In genomic region chr19:38952395-38953165, GRCh38 we compare ENCODE assay signal across 8 cellular contexts. TPM values are rescaled to one million over a fixed set of nuclear protein-coding genes. Genes with fewer than 3 reads are reported as not detected.
DNase-seq lines count a peak whose midpoint lies in the region; ATAC-seq and TF ChIP-seq lines count a peak whose summit lies in the region.

No MANE protein-coding gene starts in this region.

- H3K27me3 Mint-ChIP-seq in naive thymus-derived CD8-positive, alpha-beta T cell = peaks cover 9 to 32% (median 18%) of the 10 kb centered on the region in 5 donors

- H3K4me3 Mint-ChIP-seq in naive thymus-derived CD8-positive, alpha-beta T cell = peak overlapping the region in 6 of 10 donors; percentile 4 to 54 (median 10)

- no peak overlapping the region for H3K27ac ChIP-seq in tibial artery

- intact Hi-C loops in tibial artery (cut with DNase I; ENCODE audit: low total_unique reads) = no loop called here

- H3K4me3 ChIP-seq in BJ (ENCODE audit: low read depth, low read length) (no peak overlapping the region), astrocyte of the spinal cord (ENCODE audit: low read depth, low read length) (no peak overlapping the region), tibial artery (no peak overlapping the region)

- H3K9me3 ChIP-seq in tibial artery = no peaks in the 10 kb centered on the region

- H3K36me3 Mint-ChIP-seq in naive thymus-derived CD8-positive, alpha-beta T cell = no peaks in the 10 kb centered on the region

- H3K4me1 ChIP-seq in tibial artery = peaks cover 0 to 13% (median 11%) of the 10 kb centered on the region in 4 donors

- POLR2A ChIA-PET in BJ (lab: Charles Lee) = no interaction called here
- POLR2A ChIA-PET in naive thymus-derived CD8-positive, alpha-beta T cell (lab: Charles Lee) = no interaction called here

- peaks cover 5 to 20% (median 14%) of the 10 kb centered on the region in 4 donors for H3K4me1 Mint-ChIP-seq in naive thymus-derived CD8-positive, alpha-beta T cell

- no peaks in the 10 kb centered on the region for H3K9me3 Mint-ChIP-seq in naive thymus-derived CD8-positive, alpha-beta T cell

- DNase-seq in BJ (ENCODE audit: low read depth) (no peak), NCI-H226 (peak; percentile 33), astrocyte of the spinal cord (ENCODE audit: low read depth, low spot score) (no peak), tibial artery (no peak)
- peak in 6 of 10 donors; percentile 26 to 43 (median 32) for DNase-seq in naive thymus-derived CD8-positive, alpha-beta T cell

- H3K27ac Mint-ChIP-seq in naive thymus-derived CD8-positive, alpha-beta T cell = peak overlapping the region in 2 of 10 donors; percentile 4 to 33

- ATAC-seq in naive thymus-derived CD8-positive, alpha-beta T cell = no peak
- ATAC-seq in HG02763 (IDR thresholded peaks at IDR 0.05; ENCODE audit: unreplicated experiment) (no peak), HG02571 (IDR thresholded peaks at IDR 0.05; ENCODE audit: unreplicated experiment) (no peak)

- in situ Hi-C loops in astrocyte of the spinal cord (cut with HindIII; ENCODE audit: low sequenced_read_pairs) = no loop called here

- H3K27me3 ChIP-seq in BJ (ENCODE audit: control insufficient read depth, insufficient read depth, low read length) (no peaks in the 10 kb centered on the region), tibial artery (no peaks in the 10 kb centered on the region)

- CTCF ChIA-PET in BJ (lab: Yijun Ruan, JAX) = interaction anchor here (0.5 to 2.9 kb wide), 5 partner anchors 9 to 100 kb away, joined by 3 to 9 read pairs (median 4); partner anchors contain the start of genes MRPS12 and SARS2

- peaks cover 3% of the 10 kb centered on the region for H3K36me3 ChIP-seq in BJ (ENCODE audit: control insufficient read depth, insufficient read depth, low read length)
- H3K36me3 ChIP-seq in tibial artery = peaks cover 10 to 13% (median 12%) of the 10 kb centered on the region in 3 donors

- TF ChIP-seq CTCF in BJ (IDR thresholded peaks at IDR 0.05; ENCODE audit: insufficient read depth, low read depth, low read length) (peak; percentile 9; the same call in 1 of the 2 replicates), GM12873 (IDR thresholded peaks at IDR 0.05; ENCODE audit: insufficient read depth, low read depth, low read length, missing control alignments) (peak; percentile 70), astrocyte of the spinal cord (IDR thresholded peaks at IDR 0.05; ENCODE audit: low read depth, low read length) (peak; percentile 45), tibial artery (IDR thresholded peaks at IDR 0.05) (no peak)

RNA-seq across cellular contexts. Expression of gene MRPS12, which starts 21.8 kb away (rescaled TPM):
- 32.0 and 49.3 TPM in 2 replicates for polyA plus RNA-seq in BJ (2011; rRNA removed)
- 9.1 and 14.6 TPM in 2 replicates for polyA minus RNA-seq in BJ (2011; rRNA and poly(A)+ RNA removed)
- 10 to 100 TPM; 25.6 to 28.4 TPM for total RNA-seq in naive thymus-derived CD8-positive, alpha-beta T cell
- 10 to 100 TPM; 71.7 to 87.7 (median 85.1) TPM for polyA plus RNA-seq in naive thymus-derived CD8-positive, alpha-beta T cell

RNA-seq across cellular contexts. Expression of gene SARS2, which starts 22.0 kb away (rescaled TPM):
- polyA plus RNA-seq in BJ (2011; rRNA removed) = 15.4 and 26.1 TPM in 2 replicates
- polyA minus RNA-seq in BJ (2011; rRNA and poly(A)+ RNA removed) = 15.5 and 21.5 TPM in 2 replicates
- 10 to 100 TPM; 31.5 to 31.8 TPM for total RNA-seq in naive thymus-derived CD8-positive, alpha-beta T cell
- polyA plus RNA-seq in naive thymus-derived CD8-positive, alpha-beta T cell = 10 to 100 TPM in 2 of 3 donors, 1 to 10 TPM in 1; 8.8 to 14.9 (median 14.3) TPM

RNA-seq across cellular contexts. Expression of gene FBXO17, which starts 23.0 kb away (rescaled TPM):
- polyA plus RNA-seq in BJ (2011; rRNA removed) = 14.5 and 19.5 TPM in 2 replicates
- 4.6 and 5.6 TPM in 2 replicates for polyA minus RNA-seq in BJ (2011; rRNA and poly(A)+ RNA removed)
- total RNA-seq in naive thymus-derived CD8-positive, alpha-beta T cell = not detected
- polyA plus RNA-seq in naive thymus-derived CD8-positive, alpha-beta T cell = not detected

RNA-seq across cellular contexts. Expression of gene CCER2, which starts 40.6 kb away (rescaled TPM):
- polyA plus RNA-seq in BJ (2011; rRNA removed) = not detected in 2 replicates
- not detected in 2 replicates for polyA minus RNA-seq in BJ (2011; rRNA and poly(A)+ RNA removed)
- 1 to 10 TPM; 1.6 to 2.7 TPM for total RNA-seq in naive thymus-derived CD8-positive, alpha-beta T cell
- polyA plus RNA-seq in naive thymus-derived CD8-positive, alpha-beta T cell = not detected

RNA-seq across cellular contexts. Expression of gene NFKBIB, which starts 52.8 kb away (rescaled TPM):
- polyA plus RNA-seq in BJ (2011; rRNA removed) = 12.8 and 20.6 TPM in 2 replicates
- polyA minus RNA-seq in BJ (2011; rRNA and poly(A)+ RNA removed) = 2.6 and 4.3 TPM in 2 replicates
- total RNA-seq in naive thymus-derived CD8-positive, alpha-beta T cell = 10 to 100 TPM; 23.6 to 25.2 TPM
- polyA plus RNA-seq in naive thymus-derived CD8-positive, alpha-beta T cell = 10 to 100 TPM in 1 of 3 donors, 1 to 10 TPM in 2; 7.9 to 12.9 (median 9.5) TPM

Comparison
In these comparisons a context has a peak if more than half of its experiments do, and no peak if none do; other contexts are left out.
1. DNase-seq: peak in NCI-H226 (single experiment) and naive thymus-derived CD8-positive, alpha-beta T cell (6 of 10); none in BJ (single experiment), astrocyte of the spinal cord (single experiment) and tibial artery (0 of 2).
2. CTCF ChIP-seq: peak in BJ (single experiment), GM12873 (single experiment) and astrocyte of the spinal cord (single experiment); none in tibial artery (0 of 2).
3. RNA of gene FBXO17, which starts 23.0 kb away (polyA plus RNA-seq): 14.5 to 19.5 TPM in BJ; not detected in naive thymus-derived CD8-positive, alpha-beta T cell; every median in the first group is over 10 times any median in the second.